ENCODE assay signal across 12 cellular contexts in the genomic region with DNA sequence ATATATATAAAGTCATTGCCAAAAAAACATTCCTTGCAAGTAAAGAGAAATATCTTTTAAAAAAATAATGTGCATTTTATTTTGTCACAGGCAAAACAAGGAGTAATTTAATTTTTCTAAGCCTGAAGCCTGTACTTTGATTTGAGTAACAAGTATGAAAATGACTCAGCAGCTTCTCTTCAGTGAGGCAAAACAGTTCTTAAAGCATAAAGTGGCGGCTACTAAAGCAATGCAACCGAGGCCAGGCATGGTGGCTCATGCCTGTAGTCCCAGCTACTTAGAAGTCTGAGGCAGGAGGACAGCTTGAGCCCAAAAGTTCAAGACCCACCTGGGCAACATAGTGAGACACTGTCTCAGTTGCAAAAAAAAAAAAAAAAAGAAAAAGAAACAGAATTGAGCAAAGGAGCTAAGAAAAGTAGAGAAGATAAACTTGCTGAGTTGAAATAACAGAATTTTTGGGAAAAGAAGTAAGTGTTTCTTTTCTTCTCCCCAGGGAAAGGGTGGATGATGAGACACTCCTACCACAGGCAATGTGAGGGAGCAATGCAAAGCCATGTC. TPM values are rescaled to one million over a fixed set of nuclear protein-coding genes. Genes with fewer than 3 reads are reported as not detected.
A peak's percentile ranks its signal among the peaks of the same experiment; 100 is the strongest.
DNase-seq lines count a peak whose midpoint lies in the region; ATAC-seq, FAIRE-seq and TF ChIP-seq lines count a peak whose summit lies in the region.
"Had no signal": no experiment of that assay in that cellular context is flagged by ENCODE, and none has a peak within 500 bp of the region (broad histone marks: within the 10 kb centered on the region; RNA-seq: fewer than 3 reads in every experiment).

No MANE protein-coding gene starts in this region.

- no peaks in the 10 kb centered on the region for H3K4me1 ChIP-seq in vagina
- H3K4me1 ChIP-seq: upper lobe of right lung had no signal

- ATAC-seq in HG03460 (IDR thresholded peaks at IDR 0.05; ENCODE audit: unreplicated experiment) (peak; percentile 49), GM21526 (IDR thresholded peaks at IDR 0.05; ENCODE audit: low FRiP score, unreplicated experiment) (no peak)
- ATAC-seq: upper lobe of right lung had no signal

- no peaks in the 10 kb centered on the region for H3K9me3 ChIP-seq in vagina
- H3K9me3 ChIP-seq: upper lobe of right lung had no signal

- H3K27me3 ChIP-seq in vagina, result no peaks in the 10 kb centered on the region
- H3K27me3 ChIP-seq: upper lobe of right lung had no signal

- no peak overlapping the region for H3K27ac ChIP-seq in vagina
- H3K27ac ChIP-seq: upper lobe of right lung had no signal

- no peak for TF ChIP-seq CTCF in vagina (IDR thresholded peaks at IDR 0.05)

- TF ChIP-seq POLR2A in vagina (IDR thresholded peaks at IDR 0.05), result no peak

- intact Hi-C loops in vagina (cut with DNase I), result no loop called here

- peak; percentile 14 for DNase-seq in GM03348 (ENCODE audit: low spot score)
- no peak for DNase-seq in GM19239 (ENCODE audit: insufficient read length, low spot score)
- peak; percentile 68 for DNase-seq in fibroblast of peridontal ligament (ENCODE audit: extremely low read depth)
- no peak for DNase-seq in NCI-H2171 treated with DMSO at 0.1 percent for 48 hours (lab: John Stamatoyannopoulos, UW)
- DNase-seq in vagina (ENCODE audit: extremely low spot score in 2 of 2), result no peak
- DNase-seq in activated CD8-positive, alpha-beta memory T cell treated with anti-CD3 and anti-CD28 coated beads, Interleukin-2, amount 50 U/mL, for 4 hours, result no peak
- DNase-seq: NCI-H1417, upper lobe of right lung had no signal

- H3K36me3 ChIP-seq in vagina, result no peaks in the 10 kb centered on the region
- H3K36me3 ChIP-seq: upper lobe of right lung had no signal

- peak; percentile 79 for FAIRE-seq in GM19239 (lab: Jason Lieb, UNC)

- H3K4me3 ChIP-seq in vagina, result no peak overlapping the region
- H3K4me3 ChIP-seq: upper lobe of right lung had no signal

RNA-seq across cellular contexts. Expression of gene DOK1, which starts 29.6 kb away (rescaled TPM):
- total RNA-seq in vagina, result 20.1 TPM

RNA-seq across cellular contexts. Expression of gene LOXL3, which starts 30.4 kb away (rescaled TPM):
- 6.1 TPM for total RNA-seq in vagina

RNA-seq across cellular contexts. Expression of gene HTRA2, which starts 54.4 kb away (rescaled TPM):
- 24.3 TPM for total RNA-seq in vagina

RNA-seq across cellular contexts. Expression of gene AUP1, which starts 54.7 kb away (rescaled TPM):
- 124 TPM for total RNA-seq in vagina

RNA-seq across cellular contexts. Expression of gene DQX1, which starts 58.1 kb away (rescaled TPM):
- total RNA-seq in vagina, result 9.6 TPM
- total RNA-seq: epithelial cell of proximal tubule, mesenteric fat pad, upper lobe of right lung had no signal

Comparison
In these comparisons a context has a peak if more than half of its experiments do, and no peak if none do; other contexts are left out.
1. DNase-seq: peak in GM03348 (single experiment) and fibroblast of peridontal ligament (single experiment); none in GM19239 (single experiment), NCI-H2171 treated with DMSO at 0.1 percent for 48 hours (single experiment), vagina (0 of 2) and activated CD8-positive, alpha-beta memory T cell treated with anti-CD3 and anti-CD28 coated beads, Interleukin-2, amount 50 U/mL, for 4 hours (single experiment).